11 cellular contexts compared by ENCODE assay signal in genomic region chr15:89197503-89197971, GRCh38. TPM values are rescaled to one million over a fixed set of nuclear protein-coding genes. Genes with fewer than 3 reads are reported as not detected.
DNase-seq lines count a peak whose midpoint lies in the region; ATAC-seq, FAIRE-seq and TF ChIP-seq lines count a peak whose summit lies in the region.
"Had no signal": no experiment of that assay in that cellular context is flagged by ENCODE, and none has a peak within 500 bp of the region (broad histone marks: within the 10 kb centered on the region; RNA-seq: fewer than 3 reads in every experiment).

No MANE protein-coding gene starts in this region.

- peak overlapping the region; percentile 72 for H3K4me2 ChIP-seq in keratinocyte (ENCODE audit: control insufficient read depth, extremely low read depth, insufficient read depth, low read depth, low read length)

- no peaks in the 10 kb centered on the region for H3K27me3 Mint-ChIP-seq in activated CD8-positive, alpha-beta memory T cell treated with anti-CD3 and anti-CD28 coated beads, Interleukin-2, amount 10 ng/mL, durations not matched to agents 7 days and 5 days

- peaks cover 16% of the 10 kb centered on the region for H3K36me3 Mint-ChIP-seq in activated CD8-positive, alpha-beta memory T cell treated with anti-CD3 and anti-CD28 coated beads, Interleukin-2, amount 10 ng/mL, durations not matched to agents 7 days and 5 days

- no peak for TF ChIP-seq CTCF in keratinocyte (optimal IDR thresholded peaks at IDR 0.05 in 1 of 3, IDR thresholded peaks at IDR 0.05 in 1 of 3, conservative IDR thresholded peaks at IDR 0.05 in 1 of 3; ENCODE audit: extremely low read depth in 1 of 3, insufficient read depth in 2 of 3, low read length in 3 of 3)
- TF ChIP-seq CTCF in thyroid gland (IDR thresholded peaks at IDR 0.05) = no peak

- peak; percentile 85 for FAIRE-seq in keratinocyte (lab: Jason Lieb, UNC)

- ATAC-seq in activated CD8-positive, alpha-beta memory T cell treated with anti-CD3 and anti-CD28 coated beads, Interleukin-2, amount 10 ng/mL, durations not matched to agents 7 days and 5 days = peak; percentile 68

- H3K4me3 Mint-ChIP-seq in activated CD8-positive, alpha-beta memory T cell treated with anti-CD3 and anti-CD28 coated beads, Interleukin-2, amount 10 ng/mL, durations not matched to agents 7 days and 5 days = no peak overlapping the region
- H3K4me3 Mint-ChIP-seq: CD14-positive monocyte had no signal

- CTCF ChIA-PET in activated CD8-positive, alpha-beta memory T cell treated with anti-CD3 and anti-CD28 coated beads, Interleukin-2, amount 10 ng/mL, durations not matched to agents 7 days and 5 days (lab: Charles Lee) = interaction anchor here (0.9 to 7.5 kb wide), 2 partner anchors 9 to 20 kb away, joined by 3 to 43 read pairs; no protein-coding TSS in a partner anchor

- H3K27ac Mint-ChIP-seq in activated CD8-positive, alpha-beta memory T cell treated with anti-CD3 and anti-CD28 coated beads, Interleukin-2, amount 10 ng/mL, durations not matched to agents 7 days and 5 days = peak overlapping the region; percentile 71
- H3K27ac Mint-ChIP-seq: CD14-positive monocyte had no signal

- peak; percentile 47 for DNase-seq in activated CD8-positive, alpha-beta memory T cell treated with anti-CD3 and anti-CD28 coated beads, Interleukin-2, amount 10 ng/mL, durations not matched to agents 7 days and 5 days
- DNase-seq in activated CD8-positive, alpha-beta memory T cell treated with anti-CD3 and anti-CD28 coated beads, Interleukin-2, amount 50 U/mL, for 4 hours = no peak
- no peak for DNase-seq in keratinocyte (ENCODE audit: low read depth, low spot score)
- peak; percentile 85 to 88 for DNase-seq in thyroid gland
- DNase-seq in SKM-1 (lab: John Stamatoyannopoulos, UW; ENCODE audit: unreplicated experiment) = no peak
- DNase-seq in stimulated activated CD4-positive, alpha-beta T cell treated with anti-CD3 and anti-CD28 coated beads, Interleukin-2, amount 100 ng/mL, for 48 hours = no peak
- no peak for DNase-seq in T-helper 9 cell
- DNase-seq: T1000 had no signal

- H3K9me1 ChIP-seq in keratinocyte (ENCODE audit: control insufficient read depth, extremely low read depth, insufficient read depth, low read length) = peaks cover 2% of the 10 kb centered on the region

- H3K4me3 ChIP-seq in keratinocyte (ENCODE audit: control insufficient read depth in 2 of 3, extremely low read depth in 1 of 3, insufficient read depth in 2 of 3, low read depth in 1 of 3, low read length in 3 of 3) (peak overlapping the region in 1 of 3 experiments; percentile 40), thyroid gland (replicated peaks in 1 of 3) (no peak overlapping the region)

- peaks cover 20% of the 10 kb centered on the region for H3K4me1 Mint-ChIP-seq in activated CD8-positive, alpha-beta memory T cell treated with anti-CD3 and anti-CD28 coated beads, Interleukin-2, amount 10 ng/mL, durations not matched to agents 7 days and 5 days
- H3K4me1 Mint-ChIP-seq: CD14-positive monocyte had no signal

- no peaks in the 10 kb centered on the region for H3K9me3 Mint-ChIP-seq in activated CD8-positive, alpha-beta memory T cell treated with anti-CD3 and anti-CD28 coated beads, Interleukin-2, amount 10 ng/mL, durations not matched to agents 7 days and 5 days (ENCODE audit: low read depth)
- H3K9me3 Mint-ChIP-seq: CD14-positive monocyte had no signal

- intact Hi-C loops in thyroid gland (cut with DNase I) = no loop called here

- peak overlapping the region; percentile 61 for H2AFZ ChIP-seq in keratinocyte (ENCODE audit: control insufficient read depth, low read length)

- H3K36me3 ChIP-seq in keratinocyte (ENCODE audit: control insufficient read depth in 2 of 2, extremely low read depth in 1 of 2, insufficient read depth in 2 of 2, low read length in 2 of 2) = peaks cover 7 to 12% of the 10 kb centered on the region in 2 experiments
- no peaks in the 10 kb centered on the region for H3K36me3 ChIP-seq in thyroid gland

- H3K27me3 ChIP-seq in keratinocyte (ENCODE audit: control insufficient read depth, extremely low read depth, insufficient read depth, low read length) (no peaks in the 10 kb centered on the region), thyroid gland (no peaks in the 10 kb centered on the region)

- WGBS in thyroid gland, 2 donors = 16 to 34% methylated on average over 4 of the region's 4 CpGs

- no peaks in the 10 kb centered on the region for H3K79me2 ChIP-seq in keratinocyte (ENCODE audit: control insufficient read depth, insufficient read depth, low read length)

- dilution Hi-C loops in keratinocyte (cut with MboI; ENCODE audit: extremely low pct_ligation_motif_present, low sequenced_read_pairs) = loop anchor here (10.0 kb wide), 1 partner anchor 143 kb away; no protein-coding TSS in a partner anchor

- no peak for TF ChIP-seq POLR2A in thyroid gland (IDR thresholded peaks at IDR 0.05)

- H4K20me1 ChIP-seq in keratinocyte (ENCODE audit: control insufficient read depth, extremely low read depth, insufficient read depth, low read length) = no peaks in the 10 kb centered on the region

- H3K4me1 ChIP-seq in keratinocyte (ENCODE audit: control insufficient read depth, extremely low read depth, insufficient read depth, low read length) = peaks cover 14% of the 10 kb centered on the region
- peaks cover 4 to 27% of the 10 kb centered on the region in 2 donors for H3K4me1 ChIP-seq in thyroid gland

- H3K9me3 ChIP-seq in keratinocyte (ENCODE audit: control insufficient read depth, low read depth, low read length) = no peaks in the 10 kb centered on the region
- H3K9me3 ChIP-seq in thyroid gland = no peaks in the 10 kb centered on the region

- H3K27ac ChIP-seq in angular gyrus (ENCODE audit: low read depth, low read length) (peak overlapping the region; percentile 51), keratinocyte (ENCODE audit: control insufficient read depth, insufficient read depth, low read length) (peak overlapping the region; percentile 57), thyroid gland (peak overlapping the region; percentile 26 to 91 (median 68))

- H3K9ac ChIP-seq in keratinocyte (ENCODE audit: control insufficient read depth, extremely low read depth, insufficient read depth, low read length) = no peak overlapping the region

RNA-seq across cellular contexts. Expression of gene RLBP1, which starts 23.8 kb away (rescaled TPM):
- total RNA-seq in activated CD8-positive, alpha-beta memory T cell treated with anti-CD3 and anti-CD28 coated beads, Interleukin-2, amount 10 ng/mL, durations not matched to agents 7 days and 5 days = not detected
- not detected in 3 replicates for polyA plus RNA-seq in keratinocyte
- polyA plus RNA-seq in keratinocyte (2011; ENCODE audit: low read depth) = not detected
- polyA plus RNA-seq in keratinocyte (2011; cell fraction: cytosol; rRNA removed) = not detected in 2 replicates
- polyA plus RNA-seq in keratinocyte (2011; cell fraction: nucleus; rRNA removed) = not detected in 2 replicates
- polyA plus RNA-seq in keratinocyte (2012; ENCODE audit: low replicate concordance) = not detected in 2 replicates
- not detected in 3 replicates for polyA minus RNA-seq in keratinocyte
- polyA minus RNA-seq in keratinocyte (2011; cell fraction: cytosol; rRNA and poly(A)+ RNA removed) = not detected
- polyA minus RNA-seq in keratinocyte (2011; cell fraction: nucleus; rRNA and poly(A)+ RNA removed) = not detected in 2 replicates
- not detected for total RNA-seq in thyroid gland
- total RNA-seq: fibroblast of villous mesenchyme had no signal
- polyA plus RNA-seq: CD14-positive monocyte had no signal

RNA-seq across cellular contexts. Expression of gene FANCI, which starts 46.2 kb away (rescaled TPM):
- total RNA-seq in activated CD8-positive, alpha-beta memory T cell treated with anti-CD3 and anti-CD28 coated beads, Interleukin-2, amount 10 ng/mL, durations not matched to agents 7 days and 5 days = 100 to 1,000 TPM; 206 to 236 TPM
- 6.7 to 21.8 TPM (median 19.4 TPM) in 3 replicates for polyA plus RNA-seq in keratinocyte
- 7.1 TPM for polyA plus RNA-seq in keratinocyte (2011; ENCODE audit: low read depth)
- polyA plus RNA-seq in keratinocyte (2011; cell fraction: cytosol; rRNA removed) = 4.3 and 9.0 TPM in 2 replicates
- 11.6 and 20.8 TPM in 2 replicates for polyA plus RNA-seq in keratinocyte (2011; cell fraction: nucleus; rRNA removed)
- polyA plus RNA-seq in keratinocyte (2012; ENCODE audit: low replicate concordance) = 3.2 and 19.9 TPM in 2 replicates
- polyA minus RNA-seq in keratinocyte = 6.3 to 26.1 TPM (median 7.9 TPM) in 3 replicates
- polyA minus RNA-seq in keratinocyte (2011; cell fraction: cytosol; rRNA and poly(A)+ RNA removed) = 11.7 TPM
- polyA minus RNA-seq in keratinocyte (2011; cell fraction: nucleus; rRNA and poly(A)+ RNA removed) = 6.8 and 15.8 TPM in 2 replicates
- 1 to 10 TPM in 3 of 4 donors, under 1 TPM in 1; 0.67 to 1.8 (median 1.5) TPM for total RNA-seq in thyroid gland

Comparison
In these comparisons a context has a peak if more than half of its experiments do, and no peak if none do; other contexts are left out.
1. DNase-seq: peak in activated CD8-positive, alpha-beta memory T cell treated with anti-CD3 and anti-CD28 coated beads, Interleukin-2, amount 10 ng/mL, durations not matched to agents 7 days and 5 days (single experiment) and thyroid gland (2 of 2); none in activated CD8-positive, alpha-beta memory T cell treated with anti-CD3 and anti-CD28 coated beads, Interleukin-2, amount 50 U/mL, for 4 hours (single experiment), keratinocyte (single experiment), SKM-1 (single experiment), stimulated activated CD4-positive, alpha-beta T cell treated with anti-CD3 and anti-CD28 coated beads, Interleukin-2, amount 100 ng/mL, for 48 hours (0 of 2) and T-helper 9 cell (single experiment).
2. RNA of gene FANCI, which starts 46.2 kb away (total RNA-seq): 206 to 236 TPM in activated CD8-positive, alpha-beta memory T cell treated with anti-CD3 and anti-CD28 coated beads, Interleukin-2, amount 10 ng/mL, durations not matched to agents 7 days and 5 days; 0.67 to 1.8 TPM in thyroid gland; every median in the first group is over 10 times any median in the second.
3. Peak in every context shown above with its lines, with median percentiles within 50 percentile points of each other: H3K27ac ChIP-seq.